Comparison of ENCODE assay signal across 31 cellular contexts in genomic region chr2:112548980-112549379, GRCh38.
"Had no signal": no experiment of that assay in that cellular context is flagged by ENCODE, and none has a peak within 500 bp of the region (broad histone marks: within the 10 kb centered on the region; RNA-seq: fewer than 3 reads in every experiment).

No MANE protein-coding gene starts in this region.

- H3K27ac Mint-ChIP-seq: naive thymus-derived CD8-positive, alpha-beta T cell; natural killer cell treated with Interleukin-12 subunit alpha and Interleukin-12 subunit beta and Interleukin-15 and Interleukin-18, amount 100 ng/mL, for 72 hours; nephron progenitor cell; neural progenitor cell; progenitor cell of endocrine pancreas; stimulated activated naive B cell treated with anti-CD40 and anti-IgM and Interleukin-4, amounts not matched to agents 10 μg/mL and 1 μg/mL and 100 μg/mL, for 72 hours; stimulated activated naive CD8-positive, alpha-beta T cell treated with anti-CD3 and anti-CD28 coated beads, Interleukin-15, Interleukin-2, amounts not matched to agents 100 ng/mL and 50 ng/mL, for 24 hours had no signal

- H3K4me2 ChIP-seq: neural progenitor cell, smooth muscle cell had no signal

- H3K36me3 ChIP-seq: ovary had no signal

- H3K27ac ChIP-seq: neural progenitor cell, ovary, parathyroid adenoma, psoas muscle, skin epidermis, spleen, stomach, thoracic aorta, thyroid gland, tibial nerve, upper lobe of left lung, vagina had no signal

- H3K4me3 ChIP-seq: neural progenitor cell, ovary, psoas muscle, skin epidermis, smooth muscle cell, spleen, stomach, thoracic aorta, thyroid gland, tibial nerve, upper lobe of left lung, vagina had no signal

- H3K27me3 Mint-ChIP-seq: naive thymus-derived CD8-positive, alpha-beta T cell; natural killer cell treated with Interleukin-12 subunit alpha and Interleukin-12 subunit beta and Interleukin-15 and Interleukin-18, amount 100 ng/mL, for 72 hours; progenitor cell of endocrine pancreas; stimulated activated naive B cell treated with anti-CD40 and anti-IgM and Interleukin-4, amounts not matched to agents 10 μg/mL and 1 μg/mL and 100 μg/mL, for 72 hours; stimulated activated naive CD8-positive, alpha-beta T cell treated with anti-CD3 and anti-CD28 coated beads, Interleukin-15, Interleukin-2, amounts not matched to agents 100 ng/mL and 50 ng/mL, for 24 hours had no signal

- H3K4me1 ChIP-seq: neural progenitor cell had no signal

- H3K9me3 Mint-ChIP-seq: naive thymus-derived CD8-positive, alpha-beta T cell; natural killer cell treated with Interleukin-12 subunit alpha and Interleukin-12 subunit beta and Interleukin-15 and Interleukin-18, amount 100 ng/mL, for 72 hours; nephron progenitor cell; neural progenitor cell; stimulated activated naive B cell treated with anti-CD40 and anti-IgM and Interleukin-4, amounts not matched to agents 10 μg/mL and 1 μg/mL and 100 μg/mL, for 72 hours; stimulated activated naive CD8-positive, alpha-beta T cell treated with anti-CD3 and anti-CD28 coated beads, Interleukin-15, Interleukin-2, amounts not matched to agents 100 ng/mL and 50 ng/mL, for 24 hours had no signal

- H3K4me3 Mint-ChIP-seq: naive thymus-derived CD8-positive, alpha-beta T cell; natural killer cell treated with Interleukin-12 subunit alpha and Interleukin-12 subunit beta and Interleukin-15 and Interleukin-18, amount 100 ng/mL, for 72 hours; nephron progenitor cell; neural progenitor cell; stimulated activated naive B cell treated with anti-CD40 and anti-IgM and Interleukin-4, amounts not matched to agents 10 μg/mL and 1 μg/mL and 100 μg/mL, for 72 hours; stimulated activated naive CD8-positive, alpha-beta T cell treated with anti-CD3 and anti-CD28 coated beads, Interleukin-15, Interleukin-2, amounts not matched to agents 100 ng/mL and 50 ng/mL, for 24 hours had no signal

- H2AFZ ChIP-seq: neural progenitor cell, parathyroid adenoma had no signal

- H3K9ac ChIP-seq: neural progenitor cell, parathyroid adenoma had no signal

- H3K4me1 Mint-ChIP-seq: neural progenitor cell had no signal

- FAIRE-seq: urothelium cell line had no signal

- H3K9me3 ChIP-seq: ovary, psoas muscle, spleen, stomach, thoracic aorta, thyroid gland, tibial nerve, upper lobe of left lung, vagina had no signal

- ATAC-seq: naive thymus-derived CD8-positive, alpha-beta T cell; natural killer cell treated with Interleukin-12 subunit alpha and Interleukin-12 subunit beta and Interleukin-15 and Interleukin-18, amount 100 ng/mL, for 72 hours; psoas muscle; right cardiac atrium; sciatic nerve; stimulated activated naive B cell treated with anti-CD40 and anti-IgM and Interleukin-4, amounts not matched to agents 10 μg/mL and 1 μg/mL and 100 μg/mL, for 72 hours had no signal

- DNase-seq: naive thymus-derived CD8-positive, alpha-beta T cell; nephron progenitor cell; occipital lobe; ovary; posterior cingulate gyrus; psoas muscle; right cardiac atrium; spleen; stimulated activated CD4-positive, alpha-beta T cell treated with anti-CD3 and anti-CD28 coated beads, Interleukin-12 subunit alpha, Interleukin-12 subunit beta, amount 100 ng/mL, for 4 hours; stimulated activated CD4-positive, alpha-beta T cell treated with anti-CD3 and anti-CD28 coated beads, Interleukin-1b, Interleukin-23, amount 100 ng/mL, for 48 hours; stimulated activated CD4-positive, alpha-beta T cell treated with anti-CD3 and anti-CD28 coated beads, Interleukin-4, amount 100 ng/mL, for 1 hour; stimulated activated CD4-positive, alpha-beta T cell treated with anti-CD3 and anti-CD28 coated beads, Interleukin-4, amount 100 ng/mL, for 4 hours; stimulated activated CD8-positive, alpha-beta memory T cell treated with anti-CD3 and anti-CD28 coated beads, Interleukin-4, amount 100 ng/mL, for 48 hours; stimulated activated naive B cell treated with anti-CD40 and anti-IgM and Interleukin-4, amounts not matched to agents 10 μg/mL and 1 μg/mL and 100 μg/mL, for 72 hours; stimulated activated naive CD4-positive, alpha-beta T cell treated with Interleukin-2 at 50 U/mL for 16 hours; stomach; thyroid gland; trophoblast cell had no signal

- H3K27me3 ChIP-seq: neural progenitor cell, ovary, spleen, stomach, thyroid gland, tibial nerve, upper lobe of left lung, vagina had no signal
